ENCODE assay signal across 8 cellular contexts in genomic region chr4:7043521-7044414, GRCh38. TPM values are rescaled to one million over a fixed set of nuclear protein-coding genes. Genes with fewer than 3 reads are reported as not detected.
DNase-seq lines count a peak whose midpoint lies in the region; ATAC-seq and TF ChIP-seq lines count a peak whose summit lies in the region.

No MANE protein-coding gene starts in this region.

- no peaks in the 10 kb centered on the region for H3K9me3 Mint-ChIP-seq in activated CD4-positive, alpha-beta memory T cell treated with anti-CD3 and anti-CD28 coated beads for 36 hours
- H3K9me3 Mint-ChIP-seq in stimulated activated naive CD8-positive, alpha-beta T cell treated with anti-CD3 and anti-CD28 coated beads, Interleukin-15, amount 100 ng/mL, for 72 hours = no peaks in the 10 kb centered on the region

- peak; percentile 12 for ATAC-seq in GM21786 (IDR thresholded peaks at IDR 0.05; ENCODE audit: unreplicated experiment)
- ATAC-seq in stimulated activated naive CD8-positive, alpha-beta T cell treated with anti-CD3 and anti-CD28 coated beads, Interleukin-15, amount 100 ng/mL, for 72 hours = peak; percentile 69

- peaks cover 48% of the 10 kb centered on the region for H3K4me1 Mint-ChIP-seq in activated CD4-positive, alpha-beta memory T cell treated with anti-CD3 and anti-CD28 coated beads for 36 hours (ENCODE audit: low read depth)
- H3K4me1 Mint-ChIP-seq in stimulated activated naive CD8-positive, alpha-beta T cell treated with anti-CD3 and anti-CD28 coated beads, Interleukin-15, amount 100 ng/mL, for 72 hours = peaks cover 62% of the 10 kb centered on the region

- intact Hi-C loops in activated CD4-positive, alpha-beta memory T cell treated with anti-CD3 and anti-CD28 coated beads for 36 hours (cut with micrococcal nuclease) = loop anchor here (1.0 kb wide), 2 partner anchors 25 to 57 kb away; partner anchors contain the start of gene GRPEL1

- H3K36me3 Mint-ChIP-seq in activated CD4-positive, alpha-beta memory T cell treated with anti-CD3 and anti-CD28 coated beads for 36 hours = no peaks in the 10 kb centered on the region

- TF ChIP-seq CTCF in LNCaP clone FGC (IDR thresholded peaks at IDR 0.05; ENCODE audit: control insufficient read depth, extremely low read depth, insufficient read depth) = no peak

- H3K27me3 Mint-ChIP-seq in activated CD4-positive, alpha-beta memory T cell treated with anti-CD3 and anti-CD28 coated beads for 36 hours = no peaks in the 10 kb centered on the region
- peaks cover 16% of the 10 kb centered on the region for H3K27me3 Mint-ChIP-seq in stimulated activated naive CD8-positive, alpha-beta T cell treated with anti-CD3 and anti-CD28 coated beads, Interleukin-15, amount 100 ng/mL, for 72 hours

- H3K27ac Mint-ChIP-seq in activated CD4-positive, alpha-beta memory T cell treated with anti-CD3 and anti-CD28 coated beads for 36 hours = peak overlapping the region; percentile 67
- H3K27ac Mint-ChIP-seq in stimulated activated naive CD8-positive, alpha-beta T cell treated with anti-CD3 and anti-CD28 coated beads, Interleukin-15, amount 100 ng/mL, for 72 hours = peak overlapping the region; percentile 53 to 95

- DNase-seq in LNCaP clone FGC (ENCODE audit: low read depth) (no peak), mucosa of gallbladder (ENCODE audit: low spot score) (peak; percentile 29), COR-L47 (lab: John Stamatoyannopoulos, UW) (no peak)
- DNase-seq in activated CD4-positive, alpha-beta memory T cell treated with anti-CD3 and anti-CD28 coated beads for 36 hours = peak; percentile 61
- peak; percentile 44 for DNase-seq in effector CD4-positive, alpha-beta T cell
- peak; percentile 61 to 64 for DNase-seq in stimulated activated naive CD8-positive, alpha-beta T cell treated with anti-CD3 and anti-CD28 coated beads, Interleukin-15, amount 100 ng/mL, for 72 hours

- POLR2A ChIA-PET in activated CD4-positive, alpha-beta memory T cell treated with anti-CD3 and anti-CD28 coated beads for 36 hours (lab: Charles Lee) = interaction anchor here (0.6 to 7.7 kb wide), 7 partner anchors 13 to 135 kb away, joined by 3 to 106 read pairs (median 7); partner anchors contain the start of genes GRPEL1 and TBC1D14

- CTCF ChIA-PET in activated CD4-positive, alpha-beta memory T cell treated with anti-CD3 and anti-CD28 coated beads for 36 hours (lab: Charles Lee) = interaction anchor here (0.6 to 8.3 kb wide), 24 partner anchors 9 to 370 kb away, joined by 3 to 176 read pairs (median 5); partner anchors contain the start of genes GRPEL1 and TBC1D14

- peak overlapping the region; percentile 89 for H3K4me3 Mint-ChIP-seq in activated CD4-positive, alpha-beta memory T cell treated with anti-CD3 and anti-CD28 coated beads for 36 hours
- H3K4me3 Mint-ChIP-seq in stimulated activated naive CD8-positive, alpha-beta T cell treated with anti-CD3 and anti-CD28 coated beads, Interleukin-15, amount 100 ng/mL, for 72 hours = peak overlapping the region; percentile 87 to 96

- H3K4me3 ChIP-seq in GM08714 (ENCODE audit: low read length) (peak overlapping the region; percentile 95), LNCaP clone FGC (ENCODE audit: low read depth, low read length) (peak overlapping the region; percentile 94)

RNA-seq across cellular contexts. Expression of gene TADA2B, which starts 0.6 kb away (rescaled TPM):
- 10 to 100 TPM; 10.8 to 11.5 TPM for total RNA-seq in activated CD4-positive, alpha-beta memory T cell treated with anti-CD3 and anti-CD28 coated beads for 36 hours
- 23.9 TPM for total RNA-seq in mucosa of gallbladder

RNA-seq across cellular contexts. Expression of gene GRPEL1, which starts 24.1 kb away (rescaled TPM):
- total RNA-seq in activated CD4-positive, alpha-beta memory T cell treated with anti-CD3 and anti-CD28 coated beads for 36 hours = 10 to 100 TPM; 63.8 to 68.7 TPM
- 27.5 TPM for total RNA-seq in mucosa of gallbladder

Comparison
In these comparisons a context has a peak if more than half of its experiments do, and no peak if none do; other contexts are left out.
1. DNase-seq: peak in activated CD4-positive, alpha-beta memory T cell treated with anti-CD3 and anti-CD28 coated beads for 36 hours (single experiment), effector CD4-positive, alpha-beta T cell (single experiment), mucosa of gallbladder (single experiment) and stimulated activated naive CD8-positive, alpha-beta T cell treated with anti-CD3 and anti-CD28 coated beads, Interleukin-15, amount 100 ng/mL, for 72 hours (2 of 2); none in LNCaP clone FGC (single experiment) and COR-L47 (single experiment).